16 cellular contexts compared by ENCODE assay signal in the genomic region with DNA sequence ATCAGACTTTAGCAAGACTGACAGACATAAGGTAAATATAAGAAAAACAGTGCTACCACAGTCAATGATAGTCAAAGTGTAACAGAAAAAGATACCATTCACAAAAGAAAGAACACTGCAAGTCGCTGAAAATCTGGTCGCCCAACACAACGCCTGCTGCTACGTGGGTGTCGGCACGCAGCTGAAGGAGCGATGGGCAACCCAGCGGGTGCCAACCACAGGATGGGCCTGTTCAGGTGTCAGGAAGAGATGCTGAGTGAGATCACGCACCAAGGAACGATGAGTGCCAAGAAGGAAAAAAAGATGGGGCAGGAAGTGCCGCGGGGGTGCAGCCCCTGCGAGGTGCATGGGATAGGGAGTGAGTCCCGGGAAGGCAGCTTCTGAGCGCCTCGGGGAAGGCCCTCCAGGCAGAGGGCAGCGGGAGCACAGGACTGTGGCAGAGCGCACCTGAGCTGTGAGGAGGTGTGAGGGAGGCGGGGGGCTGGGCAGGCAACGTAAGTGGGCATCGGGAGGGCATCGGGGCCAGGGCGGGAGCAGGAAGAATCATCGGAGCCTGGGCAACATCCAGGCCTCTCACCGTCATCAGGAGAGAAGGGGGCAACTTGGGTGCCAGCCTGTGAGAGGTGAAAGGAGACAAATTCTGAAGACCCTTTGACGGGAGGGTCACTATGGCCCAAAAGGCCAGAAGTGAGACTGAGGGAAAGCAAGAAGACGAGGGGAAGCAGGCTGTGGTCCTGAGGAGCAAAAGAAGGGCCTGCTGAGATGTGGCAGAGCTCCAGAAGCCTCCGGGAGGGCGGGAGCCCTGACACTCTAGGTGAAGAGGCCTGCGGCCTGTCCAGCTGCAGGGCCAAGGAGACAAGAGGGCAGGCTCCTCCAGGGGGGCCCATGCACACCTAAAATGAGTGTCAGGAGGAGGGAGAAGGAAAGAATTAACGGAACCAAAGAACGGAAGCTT. TPM values are rescaled to one million over a fixed set of nuclear protein-coding genes. Genes with fewer than 3 reads are reported as not detected.
DNase-seq lines count a peak whose midpoint lies in the region; ATAC-seq and TF ChIP-seq lines count a peak whose summit lies in the region.
"Had no signal": no experiment of that assay in that cellular context is flagged by ENCODE, and none has a peak within 500 bp of the region (broad histone marks: within the 10 kb centered on the region; RNA-seq: fewer than 3 reads in every experiment).

No MANE protein-coding gene starts in this region.

- intact Hi-C loops in left ventricle myocardium superior (cut with micrococcal nuclease) (no loop called here), right cardiac atrium (cut with DNase I) (no loop called here), dorsolateral prefrontal cortex (cut with DNase I) (no loop called here)

- no peak overlapping the region for H3K4me3 Mint-ChIP-seq in effector memory CD8-positive, alpha-beta T cell
- peak overlapping the region; percentile 34 for H3K4me3 Mint-ChIP-seq in neural progenitor cell
- no peak overlapping the region for H3K4me3 Mint-ChIP-seq in mesothelial cell of epicardium
- H3K4me3 Mint-ChIP-seq: B cell; CD8-positive, alpha-beta memory T cell had no signal

- no peak overlapping the region for H2AFZ ChIP-seq in neural progenitor cell (replicated peaks)

- H3K9ac ChIP-seq in neural progenitor cell = peak overlapping the region; percentile 8

- H3K4me2 ChIP-seq in neural progenitor cell = no peak overlapping the region

- H3K9me3 Mint-ChIP-seq in effector memory CD8-positive, alpha-beta T cell = no peaks in the 10 kb centered on the region
- no peaks in the 10 kb centered on the region for H3K9me3 Mint-ChIP-seq in neural progenitor cell
- H3K9me3 Mint-ChIP-seq in mesothelial cell of epicardium = peaks cover 5% of the 10 kb centered on the region
- H3K9me3 Mint-ChIP-seq: CD8-positive, alpha-beta memory T cell had no signal

- H3K36me3 Mint-ChIP-seq in effector memory CD8-positive, alpha-beta T cell (ENCODE audit: insufficient read depth) = peaks cover 4% of the 10 kb centered on the region
- peaks cover 6% of the 10 kb centered on the region for H3K36me3 Mint-ChIP-seq in neural progenitor cell
- peaks cover 16% of the 10 kb centered on the region for H3K36me3 Mint-ChIP-seq in mesothelial cell of epicardium

- H3K27me3 ChIP-seq in right cardiac atrium (ENCODE audit: control insufficient read depth, insufficient read depth) (no peaks in the 10 kb centered on the region), neural progenitor cell (no peaks in the 10 kb centered on the region), dorsolateral prefrontal cortex (no peaks in the 10 kb centered on the region)

- H3K9me3 ChIP-seq in right cardiac atrium (ENCODE audit: control insufficient read depth, low read length) (no peaks in the 10 kb centered on the region), neural progenitor cell (ENCODE audit: low read depth) (no peaks in the 10 kb centered on the region)

- TF ChIP-seq CTCF in neural progenitor cell (IDR thresholded peaks at IDR 0.05) = no peak
- no peak for TF ChIP-seq CTCF in dorsolateral prefrontal cortex (IDR thresholded peaks at IDR 0.05 in 54 of 56, conservative IDR thresholded peaks at IDR 0.05 in 2 of 56; ENCODE audit: low read depth in 1 of 56, partially characterized antibody in 56 of 56)
- no peak for TF ChIP-seq CTCF in mesothelial cell of epicardium (IDR thresholded peaks at IDR 0.05; ENCODE audit: unreplicated experiment)

- H3K79me2 ChIP-seq in neural progenitor cell (ENCODE audit: low read depth) = no peaks in the 10 kb centered on the region

- no peaks in the 10 kb centered on the region for H3K27me3 Mint-ChIP-seq in effector memory CD8-positive, alpha-beta T cell
- no peaks in the 10 kb centered on the region for H3K27me3 Mint-ChIP-seq in neural progenitor cell (ENCODE audit: insufficient read depth, low read depth)
- no peaks in the 10 kb centered on the region for H3K27me3 Mint-ChIP-seq in mesothelial cell of epicardium (ENCODE audit: low read depth)
- H3K27me3 Mint-ChIP-seq: B cell; CD8-positive, alpha-beta memory T cell had no signal

- H3K4me1 Mint-ChIP-seq in effector memory CD8-positive, alpha-beta T cell (ENCODE audit: low read depth in 2 of 2) = peaks cover 11 to 19% of the 10 kb centered on the region in 2 donors
- no peaks in the 10 kb centered on the region for H3K4me1 Mint-ChIP-seq in neural progenitor cell
- H3K4me1 Mint-ChIP-seq in mesothelial cell of epicardium = no peaks in the 10 kb centered on the region

- H4K20me1 ChIP-seq in neural progenitor cell (ENCODE audit: low read depth) = no peaks in the 10 kb centered on the region

- no peak overlapping the region for H3K27ac ChIP-seq in right cardiac atrium (ENCODE audit: low read length)
- no peak overlapping the region for H3K27ac ChIP-seq in neural progenitor cell
- H3K27ac ChIP-seq in dorsolateral prefrontal cortex = no peak overlapping the region

- H3K4me1 ChIP-seq in right cardiac atrium (ENCODE audit: control insufficient read depth, insufficient read depth, low read length) = no peaks in the 10 kb centered on the region
- no peaks in the 10 kb centered on the region for H3K4me1 ChIP-seq in neural progenitor cell

- H3K36me3 ChIP-seq in neural progenitor cell = no peaks in the 10 kb centered on the region

- ATAC-seq in left ventricle myocardium superior (no peak), right cardiac atrium (no peak), HG03439 (IDR thresholded peaks at IDR 0.05; ENCODE audit: unreplicated experiment) (no peak)
- no peak for ATAC-seq in effector memory CD8-positive, alpha-beta T cell (replicated peaks)
- ATAC-seq: PC-3 had no signal

- peak; percentile 16 for DNase-seq in left ventricle myocardium superior
- DNase-seq in right cardiac atrium = no peak
- DNase-seq in effector memory CD8-positive, alpha-beta T cell = no peak
- DNase-seq in neural progenitor cell (ENCODE audit: low spot score) = no peak
- no peak for DNase-seq in stimulated activated CD4-positive, alpha-beta T cell treated with anti-CD3 and anti-CD28 coated beads, Interleukin-4, amount 100 ng/mL, for 4 hours
- no peak for DNase-seq in dorsolateral prefrontal cortex
- DNase-seq in mesothelial cell of epicardium (ENCODE audit: low spot score in 2 of 2, unreplicated experiment in 2 of 2) = no peak
- DNase-seq: CD8-positive, alpha-beta memory T cell; DND-41; GDM1; KBM-7; NCI-H1436 treated with DMSO at 0.1 percent for 48 hours; NCI-H2081 treated with DMSO at 0.1 percent for 48 hours; PC-3 had no signal

- no peaks in the 10 kb centered on the region for H3F3A ChIP-seq in neural progenitor cell (ENCODE audit: low read depth)

- H3K4me3 ChIP-seq in right cardiac atrium (ENCODE audit: low read length) = no peak overlapping the region
- no peak overlapping the region for H3K4me3 ChIP-seq in neural progenitor cell
- H3K4me3 ChIP-seq in dorsolateral prefrontal cortex = no peak overlapping the region

- 94% methylated on average over 32 of the region's 32 CpGs for WGBS in right cardiac atrium

- peak overlapping the region; percentile 66 for H3K27ac Mint-ChIP-seq in effector memory CD8-positive, alpha-beta T cell
- H3K27ac Mint-ChIP-seq in neural progenitor cell = no peak overlapping the region
- no peak overlapping the region for H3K27ac Mint-ChIP-seq in mesothelial cell of epicardium
- H3K27ac Mint-ChIP-seq: B cell had no signal

RNA-seq across cellular contexts. Expression of gene MTERF4, which starts 14.8 kb away (rescaled TPM):
- total RNA-seq in left ventricle myocardium superior (25.8 TPM), right cardiac atrium (10 to 100 TPM; 17.6 to 23.2 (median 20.4) TPM), neural progenitor cell (ENCODE audit: low replicate concordance) (42.2 and 58.1 TPM in 2 replicates), dorsolateral prefrontal cortex (10 to 100 TPM; 34.2 to 84.6 (median 58.4) TPM), mesothelial cell of epicardium (47.9 to 55.9 TPM (median 53.7 TPM) in 3 replicates)
- 21.5 TPM for polyA plus RNA-seq in right cardiac atrium

RNA-seq across cellular contexts. Expression of gene PASK, which starts 32.4 kb away (rescaled TPM):
- total RNA-seq in left ventricle myocardium superior (3.4 TPM), right cardiac atrium (1 to 10 TPM; 2.1 to 5.3 (median 3.4) TPM), neural progenitor cell (ENCODE audit: low replicate concordance) (20.3 and 35.1 TPM in 2 replicates), dorsolateral prefrontal cortex (10 to 100 TPM; 11.9 to 65.1 (median 31.2) TPM), mesothelial cell of epicardium (26.1 to 31.0 TPM (median 30.8 TPM) in 3 replicates)
- 1.1 TPM for polyA plus RNA-seq in right cardiac atrium

RNA-seq across cellular contexts. Expression of gene PPP1R7, which starts 33.4 kb away (rescaled TPM):
- total RNA-seq in left ventricle myocardium superior (70.3 TPM), right cardiac atrium (10 to 100 TPM; 57.7 to 77.1 (median 73.1) TPM), neural progenitor cell (ENCODE audit: low replicate concordance) (40.0 and 52.9 TPM in 2 replicates), dorsolateral prefrontal cortex (100 to 1,000 TPM in 59 of 120 experiments, 10 to 100 TPM in 61; 55.3 to 138 (median 99.6) TPM), mesothelial cell of epicardium (37.3 to 40.4 TPM (median 37.8 TPM) in 3 replicates)
- 112 TPM for polyA plus RNA-seq in right cardiac atrium

Comparison
In these comparisons a context has a peak if more than half of its experiments do, and no peak if none do; other contexts are left out.
1. H3K27ac Mint-ChIP-seq: peak in effector memory CD8-positive, alpha-beta T cell (2 of 2); none in neural progenitor cell (single experiment) and mesothelial cell of epicardium (single experiment).